Comparison of ENCODE assay signal across 1 cellular context in the genomic region with DNA sequence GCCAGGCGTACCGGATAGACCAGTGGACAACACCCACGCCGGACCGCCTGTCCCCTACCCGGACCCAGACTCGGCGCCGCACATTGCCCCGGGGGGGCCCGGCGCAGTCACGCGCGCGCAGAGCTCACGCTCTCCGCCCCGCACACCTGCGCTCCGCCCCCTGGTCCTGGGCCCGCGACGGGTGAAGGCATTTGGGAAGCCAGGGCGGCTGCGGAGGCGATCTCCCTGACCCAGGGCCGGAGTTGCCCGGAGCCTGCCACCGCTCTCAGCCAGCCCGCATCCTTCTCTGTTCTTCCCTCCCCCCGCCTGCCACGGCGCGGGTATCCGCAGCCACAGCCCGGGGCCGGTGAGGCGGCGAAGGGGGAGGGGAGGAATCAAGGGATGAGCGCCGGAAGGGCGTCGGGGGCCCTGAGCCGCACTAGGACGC.
TF ChIP-seq lines count a peak whose summit lies in the region.

No MANE protein-coding gene starts in this region.

TF ChIP-seq in HepG2, 621 proteins besides CTCF, POLR2A, EP300 and RAD21 (continued from another document and continues in another):
- TF ChIP-seq, protein P1, sequence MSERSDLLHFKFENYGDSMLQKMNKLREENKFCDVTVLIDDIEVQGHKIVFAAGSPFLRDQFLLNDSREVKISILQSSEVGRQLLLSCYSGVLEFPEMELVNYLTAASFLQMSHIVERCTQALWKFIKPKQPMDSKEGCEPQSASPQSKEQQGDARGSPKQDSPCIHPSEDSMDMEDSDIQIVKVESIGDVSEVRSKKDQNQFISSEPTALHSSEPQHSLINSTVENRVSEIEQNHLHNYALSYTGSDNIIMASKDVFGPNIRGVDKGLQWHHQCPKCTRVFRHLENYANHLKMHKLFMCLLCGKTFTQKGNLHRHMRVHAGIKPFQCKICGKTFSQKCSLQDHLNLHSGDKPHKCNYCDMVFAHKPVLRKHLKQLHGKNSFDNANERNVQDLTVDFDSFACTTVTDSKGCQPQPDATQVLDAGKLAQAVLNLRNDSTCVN (CRISPR knock-in tag; IDR thresholded peaks at IDR 0.05; ENCODE audit: borderline replicate concordance), result no peak
- TF ChIP-seq FOSL2 (CRISPR knock-in tag; IDR thresholded peaks at IDR 0.05), result peak; percentile 8; the same call in 1 of the 2 replicates
- TF ChIP-seq, protein P2, sequence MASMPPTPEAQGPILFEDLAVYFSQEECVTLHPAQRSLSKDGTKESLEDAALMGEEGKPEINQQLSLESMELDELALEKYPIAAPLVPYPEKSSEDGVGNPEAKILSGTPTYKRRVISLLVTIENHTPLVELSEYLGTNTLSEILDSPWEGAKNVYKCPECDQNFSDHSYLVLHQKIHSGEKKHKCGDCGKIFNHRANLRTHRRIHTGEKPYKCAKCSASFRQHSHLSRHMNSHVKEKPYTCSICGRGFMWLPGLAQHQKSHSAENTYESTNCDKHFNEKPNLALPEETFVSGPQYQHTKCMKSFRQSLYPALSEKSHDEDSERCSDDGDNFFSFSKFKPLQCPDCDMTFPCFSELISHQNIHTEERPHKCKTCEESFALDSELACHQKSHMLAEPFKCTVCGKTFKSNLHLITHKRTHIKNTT (CRISPR knock-in tag; IDR thresholded peaks at IDR 0.05), result no peak
- TF ChIP-seq, protein P3, sequence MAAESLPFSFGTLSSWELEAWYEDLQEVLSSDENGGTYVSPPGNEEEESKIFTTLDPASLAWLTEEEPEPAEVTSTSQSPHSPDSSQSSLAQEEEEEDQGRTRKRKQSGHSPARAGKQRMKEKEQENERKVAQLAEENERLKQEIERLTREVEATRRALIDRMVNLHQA (CRISPR knock-in tag; IDR thresholded peaks at IDR 0.05), result no peak
- peak; percentile 42; the same call in 1 of the 2 replicates for TF ChIP-seq SP5 (CRISPR knock-in tag; IDR thresholded peaks at IDR 0.05; ENCODE audit: borderline replicate concordance, low read depth)
- TF ChIP-seq RXRB (CRISPR knock-in tag; IDR thresholded peaks at IDR 0.05; ENCODE audit: borderline replicate concordance), result no peak
- no peak for TF ChIP-seq HMG20A (CRISPR knock-in tag; IDR thresholded peaks at IDR 0.05; ENCODE audit: borderline replicate concordance)
- no peak for TF ChIP-seq AHR (CRISPR knock-in tag; IDR thresholded peaks at IDR 0.05)
- no peak for TF ChIP-seq FOXP1 (IDR thresholded peaks at IDR 0.05)
- no peak for TF ChIP-seq FOXP1 (CRISPR knock-in tag; IDR thresholded peaks at IDR 0.05)
- no peak for TF ChIP-seq HNF4G (IDR thresholded peaks at IDR 0.05; ENCODE audit: borderline replicate concordance, low read depth, low read length)
- no peak for TF ChIP-seq HNF4G (CRISPR knock-in tag; IDR thresholded peaks at IDR 0.05; ENCODE audit: borderline replicate concordance, low read depth)
- TF ChIP-seq, protein P4, sequence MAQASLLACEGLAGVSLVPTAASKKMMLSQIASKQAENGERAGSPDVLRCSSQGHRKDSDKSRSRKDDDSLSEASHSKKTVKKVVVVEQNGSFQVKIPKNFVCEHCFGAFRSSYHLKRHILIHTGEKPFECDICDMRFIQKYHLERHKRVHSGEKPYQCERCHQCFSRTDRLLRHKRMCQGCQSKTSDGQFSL (CRISPR knock-in tag; IDR thresholded peaks at IDR 0.05), result no peak
- no peak; the same call in 1 of the 2 replicates for TF ChIP-seq ZNF564 (CRISPR knock-in tag; IDR thresholded peaks at IDR 0.05)
- no peak for TF ChIP-seq REL (CRISPR knock-in tag; conservative IDR thresholded peaks at IDR 0.05)
- TF ChIP-seq ETV6 (CRISPR knock-in tag; conservative IDR thresholded peaks at IDR 0.05), result no peak
- no peak for TF ChIP-seq PPARG (CRISPR knock-in tag; conservative IDR thresholded peaks at IDR 0.05)
- no peak for TF ChIP-seq KLF11 (CRISPR knock-in tag; IDR thresholded peaks at IDR 0.05)
- TF ChIP-seq ZNF12 (CRISPR knock-in tag; IDR thresholded peaks at IDR 0.05), result no peak
- no peak; the same call in 1 of the 2 replicates for TF ChIP-seq NAIF1 (CRISPR knock-in tag; IDR thresholded peaks at IDR 0.05; ENCODE audit: borderline replicate concordance)
- TF ChIP-seq ZMYM2 (CRISPR knock-in tag; IDR thresholded peaks at IDR 0.05), result peak; percentile 61; the same call in 1 of the 2 replicates
- no peak for TF ChIP-seq MIER2 (CRISPR knock-in tag; IDR thresholded peaks at IDR 0.05)
- TF ChIP-seq ZNF670 (CRISPR knock-in tag; IDR thresholded peaks at IDR 0.05; ENCODE audit: borderline replicate concordance), result no peak
- no peak for TF ChIP-seq ARNT (IDR thresholded peaks at IDR 0.05)
- no peak for TF ChIP-seq ERF (CRISPR knock-in tag; IDR thresholded peaks at IDR 0.05)
- TF ChIP-seq ZNF383 (CRISPR knock-in tag; IDR thresholded peaks at IDR 0.05; ENCODE audit: borderline replicate concordance), result no peak
- TF ChIP-seq SRY (CRISPR knock-in tag; IDR thresholded peaks at IDR 0.05), result 0 out of 2 replicates have a peak, but pooled peaks have one; percentile 45
- no peak for TF ChIP-seq SMAD3 (CRISPR knock-in tag; IDR thresholded peaks at IDR 0.05)
- TF ChIP-seq, protein P5, sequence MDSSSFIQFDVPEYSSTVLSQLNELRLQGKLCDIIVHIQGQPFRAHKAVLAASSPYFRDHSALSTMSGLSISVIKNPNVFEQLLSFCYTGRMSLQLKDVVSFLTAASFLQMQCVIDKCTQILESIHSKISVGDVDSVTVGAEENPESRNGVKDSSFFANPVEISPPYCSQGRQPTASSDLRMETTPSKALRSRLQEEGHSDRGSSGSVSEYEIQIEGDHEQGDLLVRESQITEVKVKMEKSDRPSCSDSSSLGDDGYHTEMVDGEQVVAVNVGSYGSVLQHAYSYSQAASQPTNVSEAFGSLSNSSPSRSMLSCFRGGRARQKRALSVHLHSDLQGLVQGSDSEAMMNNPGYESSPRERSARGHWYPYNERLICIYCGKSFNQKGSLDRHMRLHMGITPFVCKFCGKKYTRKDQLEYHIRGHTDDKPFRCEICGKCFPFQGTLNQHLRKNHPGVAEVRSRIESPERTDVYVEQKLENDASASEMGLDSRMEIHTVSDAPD (CRISPR knock-in tag; IDR thresholded peaks at IDR 0.05), result peak; percentile 31; the same call in 1 of the 2 replicates
- no peak for TF ChIP-seq GZF1 (CRISPR knock-in tag; IDR thresholded peaks at IDR 0.05)
- TF ChIP-seq, protein P6, sequence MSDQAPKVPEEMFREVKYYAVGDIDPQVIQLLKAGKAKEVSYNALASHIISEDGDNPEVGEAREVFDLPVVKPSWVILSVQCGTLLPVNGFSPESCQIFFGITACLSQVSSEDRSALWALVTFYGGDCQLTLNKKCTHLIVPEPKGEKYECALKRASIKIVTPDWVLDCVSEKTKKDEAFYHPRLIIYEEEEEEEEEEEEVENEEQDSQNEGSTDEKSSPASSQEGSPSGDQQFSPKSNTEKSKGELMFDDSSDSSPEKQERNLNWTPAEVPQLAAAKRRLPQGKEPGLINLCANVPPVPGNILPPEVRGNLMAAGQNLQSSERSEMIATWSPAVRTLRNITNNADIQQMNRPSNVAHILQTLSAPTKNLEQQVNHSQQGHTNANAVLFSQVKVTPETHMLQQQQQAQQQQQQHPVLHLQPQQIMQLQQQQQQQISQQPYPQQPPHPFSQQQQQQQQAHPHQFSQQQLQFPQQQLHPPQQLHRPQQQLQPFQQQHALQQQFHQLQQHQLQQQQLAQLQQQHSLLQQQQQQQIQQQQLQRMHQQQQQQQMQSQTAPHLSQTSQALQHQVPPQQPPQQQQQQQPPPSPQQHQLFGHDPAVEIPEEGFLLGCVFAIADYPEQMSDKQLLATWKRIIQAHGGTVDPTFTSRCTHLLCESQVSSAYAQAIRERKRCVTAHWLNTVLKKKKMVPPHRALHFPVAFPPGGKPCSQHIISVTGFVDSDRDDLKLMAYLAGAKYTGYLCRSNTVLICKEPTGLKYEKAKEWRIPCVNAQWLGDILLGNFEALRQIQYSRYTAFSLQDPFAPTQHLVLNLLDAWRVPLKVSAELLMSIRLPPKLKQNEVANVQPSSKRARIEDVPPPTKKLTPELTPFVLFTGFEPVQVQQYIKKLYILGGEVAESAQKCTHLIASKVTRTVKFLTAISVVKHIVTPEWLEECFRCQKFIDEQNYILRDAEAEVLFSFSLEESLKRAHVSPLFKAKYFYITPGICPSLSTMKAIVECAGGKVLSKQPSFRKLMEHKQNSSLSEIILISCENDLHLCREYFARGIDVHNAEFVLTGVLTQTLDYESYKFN (CRISPR knock-in tag; conservative IDR thresholded peaks at IDR 0.05), result no peak
- TF ChIP-seq CREB1 (IDR thresholded peaks at IDR 0.05), result no peak
- TF ChIP-seq CREB1 (CRISPR knock-in tag; IDR thresholded peaks at IDR 0.05), result no peak
- TF ChIP-seq, protein P7, sequence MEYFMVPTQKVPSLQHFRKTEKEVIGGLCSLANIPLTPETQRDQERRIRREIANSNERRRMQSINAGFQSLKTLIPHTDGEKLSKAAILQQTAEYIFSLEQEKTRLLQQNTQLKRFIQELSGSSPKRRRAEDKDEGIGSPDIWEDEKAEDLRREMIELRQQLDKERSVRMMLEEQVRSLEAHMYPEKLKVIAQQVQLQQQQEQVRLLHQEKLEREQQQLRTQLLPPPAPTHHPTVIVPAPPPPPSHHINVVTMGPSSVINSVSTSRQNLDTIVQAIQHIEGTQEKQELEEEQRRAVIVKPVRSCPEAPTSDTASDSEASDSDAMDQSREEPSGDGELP (IDR thresholded peaks at IDR 0.05; ENCODE audit: borderline replicate concordance, low read depth), result no peak
- TF ChIP-seq ZMAT3 (CRISPR knock-in tag; conservative IDR thresholded peaks at IDR 0.05), result 0 out of 2 replicates have a peak, but pooled peaks have one; percentile 62
- TF ChIP-seq, protein P8, sequence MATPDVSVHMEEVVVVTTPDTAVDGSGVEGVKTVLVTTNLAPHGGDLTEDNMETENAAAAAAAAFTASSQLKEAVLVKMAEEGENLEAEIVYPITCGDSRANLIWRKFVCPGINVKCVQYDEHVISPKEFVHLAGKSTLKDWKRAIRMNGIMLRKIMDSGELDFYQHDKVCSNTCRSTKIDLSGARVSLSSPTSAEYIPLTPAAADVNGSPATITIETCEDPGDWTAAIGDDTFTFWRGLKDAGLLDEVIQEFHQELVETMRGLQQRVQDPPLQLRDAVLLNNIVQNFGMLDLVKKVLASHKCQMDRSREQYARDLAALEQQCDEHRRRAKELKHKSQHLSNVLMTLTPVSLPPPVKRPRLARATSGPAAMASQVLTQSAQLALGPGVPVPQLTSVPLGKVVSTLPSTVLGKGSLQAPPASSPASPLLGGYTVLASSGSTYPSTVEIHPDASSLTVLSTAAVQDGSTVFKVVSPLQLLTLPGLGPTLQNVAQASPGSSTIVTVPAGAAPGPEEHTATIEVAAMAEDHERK (CRISPR knock-in tag; IDR thresholded peaks at IDR 0.05; ENCODE audit: low read depth), result no peak
- no peak for TF ChIP-seq STAG1 (CRISPR knock-in tag; IDR thresholded peaks at IDR 0.05)
- TF ChIP-seq, protein P9, sequence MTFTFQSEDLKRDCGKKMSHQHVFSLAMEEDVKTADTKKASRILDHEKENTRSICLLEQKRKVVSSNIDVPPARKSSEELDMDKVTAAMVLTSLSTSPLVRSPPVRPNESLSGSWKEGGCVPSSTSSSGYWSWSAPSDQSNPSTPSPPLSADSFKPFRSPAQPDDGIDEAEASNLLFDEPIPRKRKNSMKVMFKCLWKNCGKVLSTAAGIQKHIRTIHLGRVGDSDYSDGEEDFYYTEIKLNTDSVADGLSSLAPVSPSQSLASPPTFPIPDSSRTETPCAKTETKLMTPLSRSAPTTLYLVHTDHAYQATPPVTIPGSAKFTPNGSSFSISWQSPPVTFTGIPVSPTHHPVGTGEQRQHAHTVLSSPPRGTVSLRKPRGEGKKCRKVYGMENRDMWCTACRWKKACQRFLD (CRISPR knock-in tag; IDR thresholded peaks at IDR 0.05; ENCODE audit: borderline replicate concordance), result peak; percentile 78; the same call in 1 of the 2 replicates
- peak; percentile 45; the same call in 1 of the 2 replicates for TF ChIP-seq ETV5 (CRISPR knock-in tag; IDR thresholded peaks at IDR 0.05; ENCODE audit: borderline replicate concordance)
- no peak for TF ChIP-seq ZNF253 (CRISPR knock-in tag; IDR thresholded peaks at IDR 0.05; ENCODE audit: borderline replicate concordance)
- TF ChIP-seq, protein P10, sequence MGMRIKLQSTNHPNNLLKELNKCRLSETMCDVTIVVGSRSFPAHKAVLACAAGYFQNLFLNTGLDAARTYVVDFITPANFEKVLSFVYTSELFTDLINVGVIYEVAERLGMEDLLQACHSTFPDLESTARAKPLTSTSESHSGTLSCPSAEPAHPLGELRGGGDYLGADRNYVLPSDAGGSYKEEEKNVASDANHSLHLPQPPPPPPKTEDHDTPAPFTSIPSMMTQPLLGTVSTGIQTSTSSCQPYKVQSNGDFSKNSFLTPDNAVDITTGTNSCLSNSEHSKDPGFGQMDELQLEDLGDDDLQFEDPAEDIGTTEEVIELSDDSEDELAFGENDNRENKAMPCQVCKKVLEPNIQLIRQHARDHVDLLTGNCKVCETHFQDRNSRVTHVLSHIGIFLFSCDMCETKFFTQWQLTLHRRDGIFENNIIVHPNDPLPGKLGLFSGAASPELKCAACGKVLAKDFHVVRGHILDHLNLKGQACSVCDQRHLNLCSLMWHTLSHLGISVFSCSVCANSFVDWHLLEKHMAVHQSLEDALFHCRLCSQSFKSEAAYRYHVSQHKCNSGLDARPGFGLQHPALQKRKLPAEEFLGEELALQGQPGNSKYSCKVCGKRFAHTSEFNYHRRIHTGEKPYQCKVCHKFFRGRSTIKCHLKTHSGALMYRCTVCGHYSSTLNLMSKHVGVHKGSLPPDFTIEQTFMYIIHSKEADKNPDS (CRISPR knock-in tag; IDR thresholded peaks at IDR 0.05), result no peak
- TF ChIP-seq HOXA7 (CRISPR knock-in tag; IDR thresholded peaks at IDR 0.05), result no peak
- no peak for TF ChIP-seq ZNF160 (CRISPR knock-in tag; IDR thresholded peaks at IDR 0.05)
- TF ChIP-seq KDM5A (IDR thresholded peaks at IDR 0.05; ENCODE audit: borderline replicate concordance, low read length), result peak; percentile 9; the same call in 1 of the 2 replicates
- 0 out of 2 replicates have a peak, but pooled peaks have one; percentile 56 for TF ChIP-seq ZNF749 (CRISPR knock-in tag; IDR thresholded peaks at IDR 0.05; ENCODE audit: borderline replicate concordance)
- TF ChIP-seq, protein P11, sequence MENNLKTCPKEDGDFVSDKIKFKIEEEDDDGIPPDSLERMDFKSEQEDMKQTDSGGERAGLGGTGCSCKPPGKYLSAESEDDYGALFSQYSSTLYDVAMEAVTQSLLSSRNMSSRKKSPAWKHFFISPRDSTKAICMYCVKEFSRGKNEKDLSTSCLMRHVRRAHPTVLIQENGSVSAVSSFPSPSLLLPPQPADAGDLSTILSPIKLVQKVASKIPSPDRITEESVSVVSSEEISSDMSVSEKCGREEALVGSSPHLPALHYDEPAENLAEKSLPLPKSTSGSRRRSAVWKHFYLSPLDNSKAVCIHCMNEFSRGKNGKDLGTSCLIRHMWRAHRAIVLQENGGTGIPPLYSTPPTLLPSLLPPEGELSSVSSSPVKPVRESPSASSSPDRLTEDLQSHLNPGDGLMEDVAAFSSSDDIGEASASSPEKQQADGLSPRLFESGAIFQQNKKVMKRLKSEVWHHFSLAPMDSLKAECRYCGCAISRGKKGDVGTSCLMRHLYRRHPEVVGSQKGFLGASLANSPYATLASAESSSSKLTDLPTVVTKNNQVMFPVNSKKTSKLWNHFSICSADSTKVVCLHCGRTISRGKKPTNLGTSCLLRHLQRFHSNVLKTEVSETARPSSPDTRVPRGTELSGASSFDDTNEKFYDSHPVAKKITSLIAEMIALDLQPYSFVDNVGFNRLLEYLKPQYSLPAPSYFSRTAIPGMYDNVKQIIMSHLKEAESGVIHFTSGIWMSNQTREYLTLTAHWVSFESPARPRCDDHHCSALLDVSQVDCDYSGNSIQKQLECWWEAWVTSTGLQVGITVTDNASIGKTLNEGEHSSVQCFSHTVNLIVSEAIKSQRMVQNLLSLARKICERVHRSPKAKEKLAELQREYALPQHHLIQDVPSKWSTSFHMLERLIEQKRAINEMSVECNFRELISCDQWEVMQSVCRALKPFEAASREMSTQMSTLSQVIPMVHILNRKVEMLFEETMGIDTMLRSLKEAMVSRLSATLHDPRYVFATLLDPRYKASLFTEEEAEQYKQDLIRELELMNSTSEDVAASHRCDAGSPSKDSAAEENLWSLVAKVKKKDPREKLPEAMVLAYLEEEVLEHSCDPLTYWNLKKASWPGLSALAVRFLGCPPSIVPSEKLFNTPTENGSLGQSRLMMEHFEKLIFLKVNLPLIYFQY (CRISPR knock-in tag; IDR thresholded peaks at IDR 0.05; ENCODE audit: borderline replicate concordance), result no peak
- no peak for TF ChIP-seq TCF7L2 (IDR thresholded peaks at IDR 0.05; ENCODE audit: low read depth, low read length)
